Comparison of ENCODE assay signal across 8 cellular contexts in the genomic region with DNA sequence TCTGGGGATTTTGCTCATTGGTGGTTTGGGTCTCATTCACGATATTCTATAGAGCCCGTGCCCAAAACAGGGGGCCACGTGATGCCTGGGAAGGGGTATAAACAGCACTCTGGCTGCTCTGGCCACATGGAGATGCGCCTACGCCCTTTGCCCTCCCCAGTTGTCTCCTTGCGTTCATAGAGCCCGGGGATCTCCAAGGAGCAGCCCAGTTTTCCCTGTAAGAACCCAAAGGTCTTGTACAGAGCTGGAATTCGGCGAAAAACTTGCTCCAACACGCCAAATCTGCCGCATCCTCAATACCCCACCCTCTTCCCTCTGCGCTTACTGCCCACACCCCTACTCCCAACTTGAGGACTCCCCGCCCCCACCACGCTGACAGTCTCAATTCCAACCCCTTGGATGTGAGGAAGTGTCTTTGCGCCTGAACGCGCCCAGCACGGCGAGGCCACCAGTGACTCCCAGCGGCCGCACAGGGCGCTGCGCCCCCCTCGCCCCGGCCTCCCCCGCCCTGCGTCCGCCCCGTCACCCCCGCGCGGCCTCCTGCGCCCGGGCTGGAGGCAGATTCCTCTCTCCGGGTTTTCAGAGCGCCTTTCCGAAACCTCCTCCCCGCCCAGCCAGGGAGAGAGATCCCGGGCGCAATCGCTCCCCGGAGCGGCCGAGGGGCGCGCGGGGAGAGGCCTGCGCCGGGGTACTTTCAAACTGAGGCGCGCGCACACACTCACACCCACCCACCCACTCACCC. TPM values are rescaled to one million over a fixed set of nuclear protein-coding genes. Genes with fewer than 3 reads are reported as not detected.
DNase-seq lines count a peak whose midpoint lies in the region; ATAC-seq, FAIRE-seq and TF ChIP-seq lines count a peak whose summit lies in the region.

A gene (plus strand): TSS at position 582 of the 742 bp plus-strand sequence. CDS start 558 bp downstream, outside the sequence.

- no peaks in the 10 kb centered on the region for H3K36me3 Mint-ChIP-seq in WTC11

- peaks cover 0 to 13% (median 0%) of the 10 kb centered on the region in 4 donors for H3K27me3 ChIP-seq in pancreas

- peaks cover 36% of the 10 kb centered on the region for H3K27me3 Mint-ChIP-seq in WTC11 (ENCODE audit: low read depth)

- WGBS in pancreas, 2 donors, result 2 to 26% methylated on average over 50 to 52 of the region's 52 CpGs

- POLR2A ChIA-PET in WTC11 (lab: Charles Lee), result no interaction called here
- POLR2A ChIA-PET in OCI-LY7 (lab: Charles Lee), result no interaction called here

- H3K27ac Mint-ChIP-seq in WTC11, result no peak within 1 kb of the TSS

- no peak for FAIRE-seq in pancreas (lab: Jason Lieb, UNC)

- intact Hi-C loops in pancreas (cut with DNase I) (no loop called here), OCI-LY7 (cut with micrococcal nuclease; ENCODE audit: unreplicated experiment) (no loop called here)

- no peak within 1 kb of the TSS for H3K27ac ChIP-seq in pancreas
- H3K27ac ChIP-seq in OCI-LY7 (ENCODE audit: low read depth, low read length, poor library complexity, severe bottlenecking), result no peak within 1 kb of the TSS

- peak within 1 kb of the TSS; percentile 69 for H3K4me3 Mint-ChIP-seq in WTC11

- BruUV-seq in OCI-LY7 (replicated peaks; lab: Mats Ljungman, UMichigan), result no TSS peak

- H3K36me3 ChIP-seq in pancreas (no peaks in the 10 kb centered on the region), OCI-LY7 (ENCODE audit: insufficient read depth, low read length) (no peaks in the 10 kb centered on the region)

- TF ChIP-seq CTCF in WTC11 (IDR thresholded peaks at IDR 0.05), result no peak
- TF ChIP-seq CTCF in pancreas (IDR thresholded peaks at IDR 0.05), result peak in 1 of 4 donors; percentile 10
- TF ChIP-seq CTCF in OCI-LY7 (conservative IDR thresholded peaks at IDR 0.05; ENCODE audit: low read length), result no peak

- H2AFZ ChIP-seq in OCI-LY7 (ENCODE audit: low read length), result no peak within 1 kb of the TSS

- H3K4me1 ChIP-seq in pancreas (no peaks in the 10 kb centered on the region), OCI-LY7 (ENCODE audit: insufficient read depth, low read length, poor library complexity, severe bottlenecking) (no peaks in the 10 kb centered on the region)

- H4K20me1 ChIP-seq in OCI-LY7 (ENCODE audit: insufficient read depth, low read length), result no peaks in the 10 kb centered on the region

- H3K4me1 Mint-ChIP-seq in WTC11, result peaks cover 28% of the 10 kb centered on the region

- no peaks in the 10 kb centered on the region for H3K9me2 ChIP-seq in OCI-LY7 (ENCODE audit: insufficient read depth, low read length)

- H3K79me2 ChIP-seq in OCI-LY7 (ENCODE audit: insufficient read depth, low read depth, low read length), result no peaks in the 10 kb centered on the region

- ATAC-seq in WTC11 (peak; percentile 73), pancreas (peak; percentile 73 to 88 (median 86)), HG02840 (IDR thresholded peaks at IDR 0.05; ENCODE audit: low FRiP score, unreplicated experiment) (no peak), HG03045 (IDR thresholded peaks at IDR 0.05; ENCODE audit: unreplicated experiment) (no peak)

- peak; percentile 29 for DNase-seq in DMS153 treated with DMSO at 0.1 percent for 48 hours (lab: John Stamatoyannopoulos, UW; ENCODE audit: unreplicated experiment)
- peak; percentile 16 for DNase-seq in NCI-H1048 (lab: John Stamatoyannopoulos, UW)
- peak; percentile 76 for DNase-seq in WTC11 (ENCODE audit: low spot score)
- DNase-seq in glomerular visceral epithelial cell (ENCODE audit: extremely low spot score), result peak; percentile 81
- DNase-seq in pancreas, result peak in 5 of 6 donors; percentile 28 to 73 (median 52)
- DNase-seq in OCI-LY7 (ENCODE audit: low spot score), result no peak

- H3K9me3 Mint-ChIP-seq in WTC11, result peaks cover 1% of the 10 kb centered on the region

- H3K9me3 ChIP-seq in pancreas (no peaks in the 10 kb centered on the region), OCI-LY7 (ENCODE audit: low read length) (no peaks in the 10 kb centered on the region)

- CTCF ChIA-PET in WTC11 (lab: Charles Lee), result interaction anchor here (1.1 kb wide), 1 partner anchor 329 kb away, joined by 3 read pairs; no protein-coding TSS in a partner anchor
- CTCF ChIA-PET in OCI-LY7 (lab: Charles Lee; ENCODE audit: unreplicated experiment), result no interaction called here

- H3K4me2 ChIP-seq in OCI-LY7 (ENCODE audit: low read length), result no peak within 1 kb of the TSS

- H3K4me3 ChIP-seq in pancreas (peak within 1 kb of the TSS in 3 of 4 donors; percentile 9 to 45 (median 30)), OCI-LY7 (ENCODE audit: low read depth, low read length, poor library complexity, severe bottlenecking) (no peak within 1 kb of the TSS)

TF ChIP-seq in WTC11, 78 proteins besides CTCF, POLR2A, EP300 and RAD21:
- TF ChIP-seq JUN (CRISPR knock-in tag; IDR thresholded peaks at IDR 0.05), result no peak
- no peak for TF ChIP-seq ZNF416 (CRISPR knock-in tag; IDR thresholded peaks at IDR 0.05)
- TF ChIP-seq, protein P1, sequence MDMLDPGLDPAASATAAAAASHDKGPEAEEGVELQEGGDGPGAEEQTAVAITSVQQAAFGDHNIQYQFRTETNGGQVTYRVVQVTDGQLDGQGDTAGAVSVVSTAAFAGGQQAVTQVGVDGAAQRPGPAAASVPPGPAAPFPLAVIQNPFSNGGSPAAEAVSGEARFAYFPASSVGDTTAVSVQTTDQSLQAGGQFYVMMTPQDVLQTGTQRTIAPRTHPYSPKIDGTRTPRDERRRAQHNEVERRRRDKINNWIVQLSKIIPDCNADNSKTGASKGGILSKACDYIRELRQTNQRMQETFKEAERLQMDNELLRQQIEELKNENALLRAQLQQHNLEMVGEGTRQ (CRISPR knock-in tag; IDR thresholded peaks at IDR 0.05), result peak; percentile 54
- TF ChIP-seq, protein P2, sequence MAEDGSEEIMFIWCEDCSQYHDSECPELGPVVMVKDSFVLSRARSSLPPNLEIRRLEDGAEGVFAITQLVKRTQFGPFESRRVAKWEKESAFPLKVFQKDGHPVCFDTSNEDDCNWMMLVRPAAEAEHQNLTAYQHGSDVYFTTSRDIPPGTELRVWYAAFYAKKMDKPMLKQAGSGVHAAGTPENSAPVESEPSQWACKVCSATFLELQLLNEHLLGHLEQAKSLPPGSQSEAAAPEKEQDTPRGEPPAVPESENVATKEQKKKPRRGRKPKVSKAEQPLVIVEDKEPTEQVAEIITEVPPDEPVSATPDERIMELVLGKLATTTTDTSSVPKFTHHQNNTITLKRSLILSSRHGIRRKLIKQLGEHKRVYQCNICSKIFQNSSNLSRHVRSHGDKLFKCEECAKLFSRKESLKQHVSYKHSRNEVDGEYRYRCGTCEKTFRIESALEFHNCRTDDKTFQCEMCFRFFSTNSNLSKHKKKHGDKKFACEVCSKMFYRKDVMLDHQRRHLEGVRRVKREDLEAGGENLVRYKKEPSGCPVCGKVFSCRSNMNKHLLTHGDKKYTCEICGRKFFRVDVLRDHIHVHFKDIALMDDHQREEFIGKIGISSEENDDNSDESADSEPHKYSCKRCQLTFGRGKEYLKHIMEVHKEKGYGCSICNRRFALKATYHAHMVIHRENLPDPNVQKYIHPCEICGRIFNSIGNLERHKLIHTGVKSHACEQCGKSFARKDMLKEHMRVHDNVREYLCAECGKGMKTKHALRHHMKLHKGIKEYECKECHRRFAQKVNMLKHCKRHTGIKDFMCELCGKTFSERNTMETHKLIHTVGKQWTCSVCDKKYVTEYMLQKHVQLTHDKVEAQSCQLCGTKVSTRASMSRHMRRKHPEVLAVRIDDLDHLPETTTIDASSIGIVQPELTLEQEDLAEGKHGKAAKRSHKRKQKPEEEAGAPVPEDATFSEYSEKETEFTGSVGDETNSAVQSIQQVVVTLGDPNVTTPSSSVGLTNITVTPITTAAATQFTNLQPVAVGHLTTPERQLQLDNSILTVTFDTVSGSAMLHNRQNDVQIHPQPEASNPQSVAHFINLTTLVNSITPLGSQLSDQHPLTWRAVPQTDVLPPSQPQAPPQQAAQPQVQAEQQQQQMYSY (CRISPR knock-in tag; IDR thresholded peaks at IDR 0.05), result peak; percentile 94
- TF ChIP-seq, protein P3, sequence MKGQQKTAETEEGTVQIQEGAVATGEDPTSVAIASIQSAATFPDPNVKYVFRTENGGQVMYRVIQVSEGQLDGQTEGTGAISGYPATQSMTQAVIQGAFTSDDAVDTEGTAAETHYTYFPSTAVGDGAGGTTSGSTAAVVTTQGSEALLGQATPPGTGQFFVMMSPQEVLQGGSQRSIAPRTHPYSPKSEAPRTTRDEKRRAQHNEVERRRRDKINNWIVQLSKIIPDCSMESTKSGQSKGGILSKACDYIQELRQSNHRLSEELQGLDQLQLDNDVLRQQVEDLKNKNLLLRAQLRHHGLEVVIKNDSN (CRISPR knock-in tag; IDR thresholded peaks at IDR 0.05), result peak; percentile 49; the same call in 1 of the 2 replicates

RNA-seq across cellular contexts. Expression of the gene that starts here (rescaled TPM):
- total RNA-seq in WTC11 (2021) (4.5 to 5.8 TPM (median 5.6 TPM) in 3 replicates), pancreas (1 to 10 TPM in 1 of 6 donors, under 1 TPM in 5; 0.19 to 1.7 (median 0.54) TPM), OCI-LY7 (2022) (not detected in 2 replicates)
- polyA plus RNA-seq in pancreas, result under 1 TPM; 0.23 to 0.70 TPM
- not detected in 2 replicates for total RNA-seq in OCI-LY7 (2014; rRNA removed; shearing (Covaris generic))

Comparison
In these comparisons a context has a peak if more than half of its experiments do, and no peak if none do; other contexts are left out.
1. ATAC-seq: peak in WTC11 (single experiment) and pancreas (4 of 4); none in HG02840 (single experiment) and HG03045 (single experiment).